Comparison of ENCODE assay signal across 19 cellular contexts in genomic region chr17:8487130-8487645, GRCh38. TPM values are rescaled to one million over a fixed set of nuclear protein-coding genes. Genes with fewer than 3 reads are reported as not detected.
A peak's percentile ranks its signal among the peaks of the same experiment; 100 is the strongest.
DNase-seq lines count a peak whose midpoint lies in the region; FAIRE-seq and TF ChIP-seq lines count a peak whose summit lies in the region.
"Had no signal": no experiment of that assay in that cellular context is flagged by ENCODE, and none has a peak within 500 bp of the region (broad histone marks: within the 10 kb centered on the region; RNA-seq: fewer than 3 reads in every experiment).

No MANE protein-coding gene starts in this region.

- TF ChIP-seq POLR2A in H1 (IDR thresholded peaks at IDR 0.05; ENCODE audit: control extremely low read depth in 1 of 2, low read depth in 2 of 2, low read length in 2 of 2), result no peak

- no peak for FAIRE-seq in H1 (lab: Jason Lieb, UNC)
- FAIRE-seq: GM12892, GM18507, H54 had no signal

- H3K4ac ChIP-seq in H1 (replicated peaks; ENCODE audit: insufficient read length, low read depth, low read length), result no peak overlapping the region

- no peaks in the 10 kb centered on the region for H3K4me1 ChIP-seq in H1 (replicated peaks in 1 of 4; ENCODE audit: control insufficient read depth in 3 of 4, insufficient read depth in 4 of 4, low read length in 3 of 4)

- H3K79me2 ChIP-seq in H1 (ENCODE audit: control insufficient read depth in 1 of 2, insufficient read depth in 2 of 2, low read length in 2 of 2), result no peaks in the 10 kb centered on the region

- H3K36me3 Mint-ChIP-seq in HFFc6 (ENCODE audit: low read depth), result peaks cover 55% of the 10 kb centered on the region

- H3K9me3 Mint-ChIP-seq in HFFc6, result peaks cover 11% of the 10 kb centered on the region

- H3K23me2 ChIP-seq in H1 (ENCODE audit: low read depth, low read length), result no peaks in the 10 kb centered on the region

- POLR2A ChIA-PET in H1 (lab: Charles Lee; ENCODE audit: partially characterized antibody), result interaction anchor here (1.2 kb wide), 1 partner anchor 22 kb away, joined by 3 read pairs; no protein-coding TSS in a partner anchor

- no peak for TF ChIP-seq EP300 in H1 (IDR thresholded peaks at IDR 0.05; ENCODE audit: borderline replicate concordance in 1 of 2, low read depth in 2 of 2, low read length in 2 of 2)

- H3K18ac ChIP-seq in H1 (ENCODE audit: extremely low read depth, low read length), result no peak overlapping the region

- no peak overlapping the region for H4K5ac ChIP-seq in H1 (ENCODE audit: insufficient read length, low read depth, low read length)

- no peak overlapping the region for H2BK20ac ChIP-seq in H1 (ENCODE audit: low read length)

- no peak overlapping the region for H3K4me2 ChIP-seq in H1 (ENCODE audit: insufficient read depth in 1 of 2, low read depth in 2 of 2, low read length in 2 of 2)
- H3K4me2 ChIP-seq: BLaER1 had no signal

- H2AFZ ChIP-seq in H1 (ENCODE audit: low read length), result no peak overlapping the region
- H2AFZ ChIP-seq: GM23248 had no signal

- no peak overlapping the region for H2BK5ac ChIP-seq in H1 (ENCODE audit: low read depth, low read length)

- H3K36me3 ChIP-seq in H7 (replicated peaks; ENCODE audit: control insufficient read depth, insufficient read depth, low read length), result peaks cover 66% of the 10 kb centered on the region
- peaks cover 53 to 96% (median 72%) of the 10 kb centered on the region in 4 experiments for H3K36me3 ChIP-seq in H1 (ENCODE audit: control insufficient read depth in 2 of 4, insufficient read depth in 4 of 4, low read length in 3 of 4)

- H3K27me3 ChIP-seq in H7 (ENCODE audit: control insufficient read depth, insufficient read depth, low read length) (no peaks in the 10 kb centered on the region), H1 (replicated peaks in 1 of 4; ENCODE audit: control insufficient read depth in 3 of 4, extremely low read depth in 1 of 4, insufficient read depth in 3 of 4, low read length in 3 of 4) (no peaks in the 10 kb centered on the region)
- H3K27me3 ChIP-seq: BLaER1 had no signal

- no peak overlapping the region for H2AK5ac ChIP-seq in H1 (ENCODE audit: low read depth, low read length)

- H3K23ac ChIP-seq in H1 (ENCODE audit: insufficient read length), result no peak overlapping the region

- H2BK15ac ChIP-seq in H1 (ENCODE audit: low read length), result no peak overlapping the region

- no peak overlapping the region for H3K56ac ChIP-seq in H1 (replicated peaks; ENCODE audit: insufficient read length, low read depth, low read length)

- TF ChIP-seq RAD21 in H1 (IDR thresholded peaks at IDR 0.05 in 1 of 2, conservative IDR thresholded peaks at IDR 0.05 in 1 of 2; ENCODE audit: low read depth in 2 of 2, low read length in 2 of 2), result no peak

- H4K20me1 ChIP-seq in H1 (replicated peaks in 1 of 2; ENCODE audit: control insufficient read depth in 1 of 2, insufficient read depth in 2 of 2, low read length in 2 of 2), result peaks cover 3 to 4% of the 10 kb centered on the region in 2 experiments

- H4K91ac ChIP-seq in H1 (replicated peaks; ENCODE audit: insufficient read length, low read length), result no peak overlapping the region

- peak overlapping the region; percentile 16; the same call in 1 of the 2 replicates for H4K8ac ChIP-seq in H1 (ENCODE audit: extremely low read depth, insufficient read depth, low read length)

- H3K14ac ChIP-seq in H1 (ENCODE audit: insufficient read length), result no peak overlapping the region

- no peak overlapping the region for H3K4me3 Mint-ChIP-seq in HFFc6
- H3K4me3 Mint-ChIP-seq: CD14-positive monocyte had no signal

- H3K27ac Mint-ChIP-seq in HFFc6, result peak overlapping the region; percentile 18; the same call in 1 of the 2 replicates

- peaks cover 5% of the 10 kb centered on the region for H3K27me3 Mint-ChIP-seq in HFFc6 (ENCODE audit: insufficient read depth)
- H3K27me3 Mint-ChIP-seq: CD4-positive, alpha-beta memory T cell had no signal

- H3K79me1 ChIP-seq in H1 (ENCODE audit: low read depth, low read length), result no peaks in the 10 kb centered on the region

- no peaks in the 10 kb centered on the region for H3K9me3 ChIP-seq in H1 (ENCODE audit: insufficient read depth in 2 of 2, low read depth in 1 of 2, low read length in 1 of 2)

- DNase-seq in H7 (peak; percentile 15), HFFc6 (no peak), H1 (ENCODE audit: low read depth in 1 of 2, low spot score in 2 of 2) (no peak), mesenteric fat pad (ENCODE audit: low spot score) (peak; percentile 65), NCI-H2081 treated with DMSO at 0.1 percent for 48 hours (lab: John Stamatoyannopoulos, UW) (no peak), HCEC 1CT (no peak), NOMO-1 (lab: John Stamatoyannopoulos, UW; ENCODE audit: unreplicated experiment in 2 of 2) (no peak), pons (ENCODE audit: low spot score) (no peak)
- DNase-seq: 8988T; CD4-positive, alpha-beta memory T cell; DMS153; DMS79; GDM1; GM23248 had no signal

- CTCF ChIA-PET in H1 (lab: Charles Lee; ENCODE audit: partially characterized antibody), result interaction anchor here (0.5 to 2.2 kb wide), 4 partner anchors 9 to 1495 kb away, joined by 3 to 9 read pairs (median 4); no protein-coding TSS in a partner anchor

- no peak overlapping the region for H3K27ac ChIP-seq in H1 (ENCODE audit: low read depth, low read length)
- H3K27ac ChIP-seq: BLaER1 had no signal

- H3K4me3 ChIP-seq in H7 (ENCODE audit: insufficient read depth, low read depth, low read length), result no peak overlapping the region
- H3K4me3 ChIP-seq in H1 (ENCODE audit: extremely low read depth in 1 of 4, insufficient read depth in 2 of 4, low read depth in 3 of 4, low read length in 4 of 4), result no peak overlapping the region
- H3K4me3 ChIP-seq: BLaER1, GM23248 had no signal

- peaks cover 39% of the 10 kb centered on the region for H3K4me1 Mint-ChIP-seq in HFFc6 (ENCODE audit: low read depth)
- H3K4me1 Mint-ChIP-seq: CD14-positive monocyte; CD4-positive, alpha-beta memory T cell had no signal

- H2BK120ac ChIP-seq in H1 (replicated peaks; ENCODE audit: low read depth, low read length), result no peak overlapping the region

- no peak overlapping the region for H2BK12ac ChIP-seq in H1 (ENCODE audit: low read depth, low read length)

- no peak overlapping the region for H3K9ac ChIP-seq in H1 (replicated peaks in 1 of 4; ENCODE audit: extremely low read depth in 1 of 4, low read depth in 3 of 4, low read length in 3 of 4)
- H3K9ac ChIP-seq: BLaER1, GM23248 had no signal

- no peak for TF ChIP-seq CTCF in HFFc6 (IDR thresholded peaks at IDR 0.05)
- TF ChIP-seq CTCF in H1 (IDR thresholded peaks at IDR 0.05; ENCODE audit: control extremely low read depth in 1 of 3, insufficient read depth in 1 of 3, low read depth in 1 of 3, low read length in 3 of 3), result no peak

- 84% methylated on average over 19 of the region's 19 CpGs; no CpG with 5 or more reads in 1 of the 2 experiments for WGBS in H1 (ENCODE audit: extremely low coverage in 1 of 2, insufficient coverage in 1 of 2, insufficient read length in 1 of 2, insufficient replicate concordance in 2 of 2, low coverage in 1 of 2, low lambda C conversion rate in 2 of 2, missing lambda C conversion rate in 1 of 2), 2 experiments

TF ChIP-seq in H1, 55 proteins besides CTCF, POLR2A, EP300 and RAD21 (continues in another document):
- TF ChIP-seq ZNF274 (IDR thresholded peaks at IDR 0.05; ENCODE audit: borderline replicate concordance, extremely low read depth, low read length) (no peak), TAF1 (IDR thresholded peaks at IDR 0.05; ENCODE audit: low read depth, low read length) (no peak), CHD2 (IDR thresholded peaks at IDR 0.05; ENCODE audit: low read length) (no peak), FOSL1 (IDR thresholded peaks at IDR 0.05; ENCODE audit: insufficient read depth, low read depth, low read length) (no peak), CHD1 (IDR thresholded peaks at IDR 0.05; ENCODE audit: low read depth, low read length) (no peak), PHF8 (conservative IDR thresholded peaks at IDR 0.05; ENCODE audit: low read depth, low read length) (no peak), KDM4A (IDR thresholded peaks at IDR 0.05; ENCODE audit: low read depth, low read length, severe bottlenecking) (no peak), HDAC6 (IDR thresholded peaks at IDR 0.05; ENCODE audit: low read depth, low read length) (no peak)

RNA-seq across cellular contexts. Expression of gene NDEL1, which starts 51.5 kb away (rescaled TPM):
- 18.6 and 32.8 TPM in 2 replicates for total RNA-seq in H7 (2014; rRNA removed; shearing (Covaris generic))
- 10 to 100 TPM; 65.4 to 79.1 (median 69.2) TPM for total RNA-seq in HFFc6 (2021; fragmentation: NEBNext Ultra II Directional; extraction: Animal tissue kit (Norgen Biotek cat#: 25700))
- 31.3 and 32.9 TPM in 2 replicates for total RNA-seq in H1 (2021; fragmentation: NEBNext Ultra II Directional; extraction: Animal tissue kit (Norgen Biotek cat#: 25700))
- 31.1 and 31.2 TPM in 2 replicates for polyA plus RNA-seq in H1 (2011; rRNA removed)
- 24.0 TPM for polyA plus RNA-seq in H1 (2011; cell fraction: cytosol; rRNA removed)
- polyA plus RNA-seq in H1 (2011; cell fraction: nucleus; rRNA removed), result 25.5 TPM
- polyA plus RNA-seq in H1 (2012, experiment 1 of 2), result 16.9 to 24.7 TPM (median 18.6 TPM) in 4 replicates
- polyA plus RNA-seq in H1 (2012, experiment 2 of 2), result 8.4 TPM
- 21.6 TPM for polyA plus RNA-seq in H1 (2013, experiment 1 of 2)
- polyA plus RNA-seq in H1 (2013, experiment 2 of 2), result 22.6 TPM
- polyA minus RNA-seq in H1 (2011; rRNA and poly(A)+ RNA removed), result 20.7 and 24.7 TPM in 2 replicates
- 19.1 TPM for polyA minus RNA-seq in H1 (2011; cell fraction: cytosol; rRNA and poly(A)+ RNA removed)
- 39.1 TPM for polyA minus RNA-seq in H1 (2011; cell fraction: nucleus; rRNA and poly(A)+ RNA removed)
- 112 TPM for total RNA-seq in mesenteric fat pad

Comparison
In these comparisons a context has a peak if more than half of its experiments do, and no peak if none do; other contexts are left out.
1. DNase-seq: peak in H7 (single experiment) and mesenteric fat pad (single experiment); none in HFFc6 (single experiment), H1 (0 of 2), NCI-H2081 treated with DMSO at 0.1 percent for 48 hours (single experiment), HCEC 1CT (single experiment), NOMO-1 (0 of 2) and pons (single experiment).